ENCODE assay signal across 8 cellular contexts in genomic region chr3:11140054-11140712, GRCh38. TPM values are rescaled to one million over a fixed set of nuclear protein-coding genes. Genes with fewer than 3 reads are reported as not detected.
A peak's percentile ranks its signal among the peaks of the same experiment; 100 is the strongest.
DNase-seq lines count a peak whose midpoint lies in the region; ATAC-seq and TF ChIP-seq lines count a peak whose summit lies in the region.

No MANE protein-coding gene starts in this region.

- H3K4me1 Mint-ChIP-seq in T-helper 17 cell, result peaks cover 4% of the 10 kb centered on the region

- peaks cover 4% of the 10 kb centered on the region for H3K36me3 Mint-ChIP-seq in T-helper 17 cell (ENCODE audit: low read depth)

- TF ChIP-seq CTCF in GM12864 (IDR thresholded peaks at IDR 0.05; ENCODE audit: low read depth, low read length, missing control alignments), result no peak
- TF ChIP-seq CTCF in lower leg skin (IDR thresholded peaks at IDR 0.05), result no peak

- H3K4me3 Mint-ChIP-seq in T-helper 17 cell, result no peak overlapping the region

- H3K4me3 ChIP-seq in GM12864 (ENCODE audit: low read depth, low read length) (no peak overlapping the region), lower leg skin (ENCODE audit: low read depth, poor library complexity, severe bottlenecking) (no peak overlapping the region)

- DNase-seq in GM12864 (ENCODE audit: low read depth) (peak; percentile 15), T-helper 17 cell (no peak), lower leg skin (ENCODE audit: low spot score in 2 of 2) (peak; percentile 38 to 76), NCI-H2227 (lab: John Stamatoyannopoulos, UW; ENCODE audit: unreplicated experiment) (no peak), NCI-H187 (lab: John Stamatoyannopoulos, UW) (no peak), cerebellar cortex (ENCODE audit: low spot score) (no peak)

- H3K9me3 ChIP-seq in T-helper 17 cell (ENCODE audit: control insufficient read depth, low read length, poor library complexity, severe bottlenecking), result no peaks in the 10 kb centered on the region

- H3K27ac Mint-ChIP-seq in T-helper 17 cell, result no peak overlapping the region

- no peak for TF ChIP-seq POLR2A in lower leg skin (IDR thresholded peaks at IDR 0.05)

- ATAC-seq in GM19467 (IDR thresholded peaks at IDR 0.05; ENCODE audit: unreplicated experiment), result peak; percentile 94
- peak; percentile 90 for ATAC-seq in HG03469 (IDR thresholded peaks at IDR 0.05; ENCODE audit: unreplicated experiment)
- peak; percentile 69 for ATAC-seq in T-helper 17 cell

- WGBS in lower leg skin, 2 donors, result 24 to 25% methylated on average over 13 of the region's 13 CpGs

- intact Hi-C loops in lower leg skin (cut with DNase I; ENCODE audit: low total_unique reads), result no loop called here

- no peaks in the 10 kb centered on the region for H3K27me3 Mint-ChIP-seq in T-helper 17 cell

RNA-seq across cellular contexts. Expression of gene HRH1, which starts 14.1 kb away (rescaled TPM):
- total RNA-seq in T-helper 17 cell (not detected), lower leg skin (10 to 100 TPM in 2 of 4 donors, 1 to 10 TPM in 2; 6.4 to 19.8 (median 10.1) TPM)

Comparison
In these comparisons a context has a peak if more than half of its experiments do, and no peak if none do; other contexts are left out.
1. DNase-seq: peak in GM12864 (single experiment) and lower leg skin (2 of 2); none in T-helper 17 cell (0 of 3), NCI-H2227 (single experiment), NCI-H187 (0 of 2) and cerebellar cortex (single experiment).
2. RNA of gene HRH1, which starts 14.1 kb away (total RNA-seq): 6.4 to 19.8 TPM in lower leg skin; not detected in T-helper 17 cell; every median in the first group is over 4 times any median in the second.
3. Peak in every context shown above with its lines, with median percentiles within 50 percentile points of each other: ATAC-seq.